Comparison of ENCODE assay signal across 18 cellular contexts in the genomic region with DNA sequence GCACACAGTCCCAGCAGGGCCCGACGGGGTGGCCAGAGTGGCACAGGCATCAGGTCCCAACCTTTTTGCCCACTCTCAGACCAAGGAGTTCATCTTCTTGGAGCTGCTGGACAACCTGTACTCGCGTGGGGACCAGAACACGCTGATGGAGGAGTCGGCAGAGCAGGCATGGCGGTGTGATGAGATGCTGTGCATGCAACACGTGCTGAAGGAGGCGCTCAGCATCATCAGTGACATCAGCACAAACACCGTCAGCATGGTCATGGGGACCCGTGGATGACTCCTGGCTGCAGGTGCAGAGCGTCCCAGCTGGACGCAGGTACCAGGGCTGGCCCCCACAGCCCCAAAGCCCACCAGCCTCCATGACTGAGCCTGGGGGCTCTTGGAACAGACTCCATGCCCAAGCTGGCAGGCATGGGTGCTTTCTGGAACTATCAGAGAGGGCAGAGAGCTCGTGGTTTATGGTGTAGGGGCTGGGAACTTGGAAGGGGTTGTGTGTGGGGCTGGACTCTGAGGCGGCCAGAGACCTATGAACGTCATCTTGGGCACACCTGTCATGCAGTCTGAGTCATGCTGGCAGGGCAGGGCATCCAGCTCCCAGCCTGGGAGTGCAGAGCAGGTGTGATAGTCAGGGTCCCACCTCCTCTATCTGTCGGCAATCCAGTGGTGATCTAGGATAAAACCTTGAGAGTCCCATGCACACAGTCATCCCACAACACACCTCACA. TPM values are rescaled to one million over a fixed set of nuclear protein-coding genes. Genes with fewer than 3 reads are reported as not detected.
DNase-seq lines count a peak whose midpoint lies in the region; ATAC-seq and TF ChIP-seq lines count a peak whose summit lies in the region.
"Had no signal": no experiment of that assay in that cellular context is flagged by ENCODE, and none has a peak within 500 bp of the region (broad histone marks: within the 10 kb centered on the region; RNA-seq: fewer than 3 reads in every experiment).

No MANE protein-coding gene starts in this region.

- no peaks in the 10 kb centered on the region for H3K79me2 ChIP-seq in PC-3 (ENCODE audit: low read length)

- peak; percentile 52 for DNase-seq in activated CD8-positive, alpha-beta memory T cell treated with anti-CD3 and anti-CD28 coated beads for 24 hours
- DNase-seq in activated CD8-positive, alpha-beta memory T cell treated with anti-CD3 and anti-CD28 coated beads, Interleukin-2, amount 10 ng/mL, durations not matched to agents 7 days and 5 days, result no peak
- peak; percentile 43 for DNase-seq in PC-3
- peak; percentile 65 for DNase-seq in spleen
- no peak for DNase-seq in GOT3 (lab: John Stamatoyannopoulos, UW)
- no peak for DNase-seq in DMS114 treated with DMSO at 0.1 percent for 48 hours (lab: John Stamatoyannopoulos, UW; ENCODE audit: unreplicated experiment)
- DNase-seq: CD8-positive, alpha-beta memory T cell; Karpas-422; MM.1S; NCI-H1092 treated with DMSO at 0.1 percent for 48 hours; NCI-H1694 treated with DMSO at 0.1 percent for 48 hours; NCI-H446; NCI-H69; SIG-M5 had no signal

- TF ChIP-seq CTCF in PC-3 (conservative IDR thresholded peaks at IDR 0.05; ENCODE audit: low read depth, low read length) (no peak), spleen (IDR thresholded peaks at IDR 0.05 in 8 of 11, conservative IDR thresholded peaks at IDR 0.05 in 3 of 11) (no peak)

- H3K9me2 ChIP-seq in PC-3 (replicated peaks; ENCODE audit: low read length), result no peaks in the 10 kb centered on the region

- intact Hi-C loops in PC-3 (cut with micrococcal nuclease) (no loop called here), spleen (cut with DNase I; ENCODE audit: low total_unique reads) (no loop called here)

- H3K27ac ChIP-seq in PC-3 (ENCODE audit: low read length), result no peak overlapping the region
- H3K27ac ChIP-seq in spleen, result no peak overlapping the region
- H3K27ac ChIP-seq: BLaER1 treated with 17β-estradiol and CSF1 and Interleukin-3, amounts not matched to agents 10 nM and 100 nM had no signal

- no peak overlapping the region for H3K4me3 Mint-ChIP-seq in activated CD8-positive, alpha-beta memory T cell treated with anti-CD3 and anti-CD28 coated beads, Interleukin-2, amount 10 ng/mL, durations not matched to agents 7 days and 5 days
- H3K4me3 Mint-ChIP-seq: CD8-positive, alpha-beta memory T cell; GM23338 had no signal

- no peak overlapping the region for H3K27ac Mint-ChIP-seq in activated CD8-positive, alpha-beta memory T cell treated with anti-CD3 and anti-CD28 coated beads, Interleukin-2, amount 10 ng/mL, durations not matched to agents 7 days and 5 days
- H3K27ac Mint-ChIP-seq: GM23338 had no signal

- no peak overlapping the region for H3K4me2 ChIP-seq in PC-3 (ENCODE audit: low read length)
- H3K4me2 ChIP-seq: BLaER1 treated with 17β-estradiol and CSF1 and Interleukin-3, amounts not matched to agents 10 nM and 100 nM; GM23338 had no signal

- no peak overlapping the region for H2AFZ ChIP-seq in PC-3 (ENCODE audit: low read length)
- H2AFZ ChIP-seq: GM23338 had no signal

- H3K27me3 Mint-ChIP-seq in activated CD8-positive, alpha-beta memory T cell treated with anti-CD3 and anti-CD28 coated beads, Interleukin-2, amount 10 ng/mL, durations not matched to agents 7 days and 5 days, result peaks cover 9% of the 10 kb centered on the region

- CTCF ChIA-PET in activated CD8-positive, alpha-beta memory T cell treated with anti-CD3 and anti-CD28 coated beads, Interleukin-2, amount 10 ng/mL, durations not matched to agents 7 days and 5 days (lab: Charles Lee), result interaction anchor here (1.2 to 5.9 kb wide), 6 partner anchors 18 to 234 kb away, joined by 4 to 32 read pairs (median 4); no protein-coding TSS in a partner anchor
- CTCF ChIA-PET in PC-3 (lab: Charles Lee), result no interaction called here

- no peaks in the 10 kb centered on the region for H4K20me1 ChIP-seq in PC-3 (ENCODE audit: low read length)
- H4K20me1 ChIP-seq: BLaER1 treated with 17β-estradiol and CSF1 and Interleukin-3, amounts not matched to agents 10 nM and 100 nM had no signal

- ATAC-seq in activated CD8-positive, alpha-beta memory T cell treated with anti-CD3 and anti-CD28 coated beads, Interleukin-2, amount 10 ng/mL, durations not matched to agents 7 days and 5 days, result no peak
- peak; percentile 43 for ATAC-seq in PC-3
- ATAC-seq in esophagus mucosa, result peak; percentile 70
- no peak for ATAC-seq in HG02938 (IDR thresholded peaks at IDR 0.05; ENCODE audit: unreplicated experiment)
- ATAC-seq: GM23338 had no signal

- no peak for TF ChIP-seq POLR2A in spleen (IDR thresholded peaks at IDR 0.05)

- no peaks in the 10 kb centered on the region for H3K9me3 Mint-ChIP-seq in activated CD8-positive, alpha-beta memory T cell treated with anti-CD3 and anti-CD28 coated beads, Interleukin-2, amount 10 ng/mL, durations not matched to agents 7 days and 5 days (ENCODE audit: low read depth)
- H3K9me3 Mint-ChIP-seq: CD8-positive, alpha-beta memory T cell; GM23338 had no signal

- H3K4me1 Mint-ChIP-seq in activated CD8-positive, alpha-beta memory T cell treated with anti-CD3 and anti-CD28 coated beads, Interleukin-2, amount 10 ng/mL, durations not matched to agents 7 days and 5 days, result peaks cover 9% of the 10 kb centered on the region

- no peaks in the 10 kb centered on the region for H3F3A ChIP-seq in PC-3 (ENCODE audit: low read length, unreplicated experiment)

- POLR2A ChIA-PET in PC-3 (lab: Charles Lee; ENCODE audit: unreplicated experiment), result no interaction called here

- H3K4me1 ChIP-seq in PC-3 (ENCODE audit: insufficient read depth, low read length), result peaks cover 16% of the 10 kb centered on the region
- H3K4me1 ChIP-seq in spleen, result peaks cover 0 to 7% (median 4%) of the 10 kb centered on the region in 6 donors
- H3K4me1 ChIP-seq: BLaER1 treated with 17β-estradiol and CSF1 and Interleukin-3, amounts not matched to agents 10 nM and 100 nM had no signal

- H3K9me3 ChIP-seq in PC-3 (ENCODE audit: low read length) (no peaks in the 10 kb centered on the region), spleen (no peaks in the 10 kb centered on the region)
- H3K9me3 ChIP-seq: BLaER1 treated with 17β-estradiol and CSF1 and Interleukin-3, amounts not matched to agents 10 nM and 100 nM had no signal

- H3K36me3 Mint-ChIP-seq in activated CD8-positive, alpha-beta memory T cell treated with anti-CD3 and anti-CD28 coated beads, Interleukin-2, amount 10 ng/mL, durations not matched to agents 7 days and 5 days, result no peaks in the 10 kb centered on the region
- H3K36me3 Mint-ChIP-seq: CD8-positive, alpha-beta memory T cell had no signal

- no TSS peak for BruUV-seq in PC-3 (replicated peaks; lab: Mats Ljungman, UMichigan)

- H3K9ac ChIP-seq in PC-3 (ENCODE audit: low read length), result no peak overlapping the region
- H3K9ac ChIP-seq: BLaER1 treated with 17β-estradiol and CSF1 and Interleukin-3, amounts not matched to agents 10 nM and 100 nM had no signal

- H3K4me3 ChIP-seq in PC-3 (ENCODE audit: low read length), result no peak overlapping the region
- no peak overlapping the region for H3K4me3 ChIP-seq in spleen
- H3K4me3 ChIP-seq: BLaER1 treated with 17β-estradiol and CSF1 and Interleukin-3, amounts not matched to agents 10 nM and 100 nM; GM23338 had no signal

- WGBS in spleen, 5 donors, result 75 to 88% (median 87%) methylated on average over 14 to 17 of the region's 17 CpGs

- H3K36me3 ChIP-seq in PC-3 (ENCODE audit: low read depth, low read length) (no peaks in the 10 kb centered on the region), spleen (no peaks in the 10 kb centered on the region)
- H3K36me3 ChIP-seq: BLaER1 treated with 17β-estradiol and CSF1 and Interleukin-3, amounts not matched to agents 10 nM and 100 nM had no signal

- H3K27me3 ChIP-seq in PC-3 (ENCODE audit: low read length) (no peaks in the 10 kb centered on the region), spleen (replicated peaks in 1 of 7) (no peaks in the 10 kb centered on the region)
- H3K27me3 ChIP-seq: BLaER1 treated with 17β-estradiol and CSF1 and Interleukin-3, amounts not matched to agents 10 nM and 100 nM had no signal

RNA-seq across cellular contexts. Expression of a gene that starts 8.2 kb away (rescaled TPM):
- 10 to 100 TPM; 29.1 to 33.8 TPM for total RNA-seq in activated CD8-positive, alpha-beta memory T cell treated with anti-CD3 and anti-CD28 coated beads, Interleukin-2, amount 10 ng/mL, durations not matched to agents 7 days and 5 days
- total RNA-seq in PC-3 (2014; rRNA removed) (7.5 and 15.7 TPM in 2 replicates), esophagus mucosa (19.0 TPM), spleen (10 to 100 TPM; 10.0 to 28.3 (median 22.3) TPM)
- polyA plus RNA-seq in spleen, result 10 to 100 TPM in 1 of 3 donors, 1 to 10 TPM in 2; 6.9 to 10.8 (median 6.9) TPM

Comparison
In these comparisons a context has a peak if more than half of its experiments do, and no peak if none do; other contexts are left out.
1. DNase-seq: peak in activated CD8-positive, alpha-beta memory T cell treated with anti-CD3 and anti-CD28 coated beads for 24 hours (single experiment), PC-3 (single experiment) and spleen (single experiment); none in activated CD8-positive, alpha-beta memory T cell treated with anti-CD3 and anti-CD28 coated beads, Interleukin-2, amount 10 ng/mL, durations not matched to agents 7 days and 5 days (single experiment), GOT3 (single experiment) and DMS114 treated with DMSO at 0.1 percent for 48 hours (single experiment).
2. ATAC-seq: peak in PC-3 (single experiment) and esophagus mucosa (single experiment); none in activated CD8-positive, alpha-beta memory T cell treated with anti-CD3 and anti-CD28 coated beads, Interleukin-2, amount 10 ng/mL, durations not matched to agents 7 days and 5 days (single experiment) and HG02938 (single experiment).